ENCODE assay signal across 8 cellular contexts in genomic region chr7:54773472-54774399, GRCh38. TPM values are rescaled to one million over a fixed set of nuclear protein-coding genes. Genes with fewer than 3 reads are reported as not detected.
DNase-seq lines count a peak whose midpoint lies in the region; ATAC-seq and TF ChIP-seq lines count a peak whose summit lies in the region.

No MANE protein-coding gene starts in this region.

- H2AFZ ChIP-seq in OCI-LY7 (ENCODE audit: low read length) (peak overlapping the region; percentile 88), fibroblast of lung (ENCODE audit: low read length) (peak overlapping the region; percentile 54)

- H3K9ac ChIP-seq in fibroblast of lung (ENCODE audit: insufficient read depth, low read length) = no peak overlapping the region

- H3K27ac Mint-ChIP-seq in IgD-negative memory B cell (no peak overlapping the region), nephron progenitor cell (no peak overlapping the region)
- peak overlapping the region; percentile 85 for H3K27ac Mint-ChIP-seq in activated T-cell treated with anti-CD3 and anti-CD28 coated beads, Interleukin-2, amount 50 U/mL, for 72 hours

- H3K4me3 Mint-ChIP-seq in IgD-negative memory B cell (peak overlapping the region; percentile 59 to 85 (median 73)), nephron progenitor cell (peak overlapping the region; percentile 74)
- H3K4me3 Mint-ChIP-seq in activated T-cell treated with anti-CD3 and anti-CD28 coated beads, Interleukin-2, amount 50 U/mL, for 72 hours = peak overlapping the region; percentile 70 to 89

- CTCF ChIA-PET in OCI-LY7 (lab: Charles Lee; ENCODE audit: unreplicated experiment) = interaction anchor here (0.6 kb wide), 1 partner anchor 50 kb away, joined by 3 read pairs; no protein-coding TSS in a partner anchor

- no peaks in the 10 kb centered on the region for H3K36me3 Mint-ChIP-seq in IgD-negative memory B cell
- H3K36me3 Mint-ChIP-seq in activated T-cell treated with anti-CD3 and anti-CD28 coated beads, Interleukin-2, amount 50 U/mL, for 72 hours (ENCODE audit: insufficient read depth in 2 of 2) = peaks cover 5 to 14% of the 10 kb centered on the region in 2 donors
- H3K36me3 Mint-ChIP-seq in nephron progenitor cell (ENCODE audit: low read depth) = no peaks in the 10 kb centered on the region

- H3K4me1 ChIP-seq in OCI-LY7 (ENCODE audit: insufficient read depth, low read length, poor library complexity, severe bottlenecking) = no peaks in the 10 kb centered on the region
- H3K4me1 ChIP-seq in fibroblast of lung (ENCODE audit: control insufficient read depth, extremely low read depth, insufficient read depth, low read length) = peaks cover 2% of the 10 kb centered on the region
- peaks cover 0 to 10% (median 5%) of the 10 kb centered on the region in 4 donors for H3K4me1 ChIP-seq in stomach

- no peaks in the 10 kb centered on the region for H3K79me2 ChIP-seq in OCI-LY7 (ENCODE audit: insufficient read depth, low read depth, low read length)
- H3K79me2 ChIP-seq in fibroblast of lung (ENCODE audit: control insufficient read depth, insufficient read depth, low read length) = no peaks in the 10 kb centered on the region

- no peak for TF ChIP-seq POLR2A in stomach (IDR thresholded peaks at IDR 0.05)

- H4K20me1 ChIP-seq in OCI-LY7 (ENCODE audit: insufficient read depth, low read length) (no peaks in the 10 kb centered on the region), fibroblast of lung (ENCODE audit: control insufficient read depth, extremely low read depth, insufficient read depth, low read length) (no peaks in the 10 kb centered on the region)

- no peak for TF ChIP-seq EP300 in stomach (IDR thresholded peaks at IDR 0.05)

- peaks cover 8% of the 10 kb centered on the region for H3K27me3 Mint-ChIP-seq in IgD-negative memory B cell
- peaks cover 36% of the 10 kb centered on the region for H3K27me3 Mint-ChIP-seq in activated T-cell treated with anti-CD3 and anti-CD28 coated beads, Interleukin-2, amount 50 U/mL, for 72 hours (ENCODE audit: low read depth)
- peaks cover 36% of the 10 kb centered on the region for H3K27me3 Mint-ChIP-seq in nephron progenitor cell (ENCODE audit: low read depth, poor library complexity)

- WGBS in stomach, 5 donors = 17 to 22% (median 20%) methylated on average over 18 of the region's 18 CpGs

- H3K9me3 Mint-ChIP-seq in IgD-negative memory B cell (peaks cover 5 to 15% (median 8%) of the 10 kb centered on the region in 3 donors), nephron progenitor cell (peaks cover 20% of the 10 kb centered on the region)
- peaks cover 9 to 11% of the 10 kb centered on the region in 2 donors for H3K9me3 Mint-ChIP-seq in activated T-cell treated with anti-CD3 and anti-CD28 coated beads, Interleukin-2, amount 50 U/mL, for 72 hours

- H3K4me3 ChIP-seq in OCI-LY7 (ENCODE audit: low read depth, low read length, poor library complexity, severe bottlenecking) (peak overlapping the region; percentile 30), fibroblast of lung (replicated peaks in 1 of 4; ENCODE audit: control extremely low read depth in 1 of 4, insufficient read depth in 1 of 4, low read depth in 3 of 4, low read length in 4 of 4) (peak overlapping the region; percentile 34 to 74 (median 46)), stomach (peak overlapping the region; percentile 27 to 43 (median 34))

- intact Hi-C loops in OCI-LY7 (cut with micrococcal nuclease; ENCODE audit: unreplicated experiment) = loop anchor here (1.0 to 5.0 kb wide), 2 partner anchors 482 to 644 kb away; no protein-coding TSS in a partner anchor
- intact Hi-C loops in stomach (cut with DNase I; ENCODE audit: low total_unique reads) = no loop called here

- H3K4me1 Mint-ChIP-seq in IgD-negative memory B cell = peaks cover 1 to 9% (median 8%) of the 10 kb centered on the region in 3 donors
- peaks cover 9% of the 10 kb centered on the region for H3K4me1 Mint-ChIP-seq in activated T-cell treated with anti-CD3 and anti-CD28 coated beads, Interleukin-2, amount 50 U/mL, for 72 hours (ENCODE audit: low read depth)
- peaks cover 5% of the 10 kb centered on the region for H3K4me1 Mint-ChIP-seq in nephron progenitor cell

- peak overlapping the region; percentile 65 for H3K4me2 ChIP-seq in OCI-LY7 (ENCODE audit: low read length)
- peak overlapping the region; percentile 75 for H3K4me2 ChIP-seq in fibroblast of lung (ENCODE audit: extremely low read depth, insufficient read depth, low read length)

- DNase-seq in Caki2 (ENCODE audit: low read depth) (peak; percentile 83), OCI-LY7 (ENCODE audit: low spot score) (peak; percentile 65), fibroblast of lung (ENCODE audit: low read depth in 2 of 2) (peak; percentile 74 to 87), nephron progenitor cell (peak; percentile 85), stomach (peak; percentile 88)
- DNase-seq in activated T-cell treated with anti-CD3 and anti-CD28 coated beads, Interleukin-2, amount 50 U/mL, for 72 hours = peak; percentile 69 to 70

- H3K27me3 ChIP-seq in fibroblast of lung (ENCODE audit: control insufficient read depth, insufficient read depth, low read length) = no peaks in the 10 kb centered on the region
- H3K27me3 ChIP-seq in stomach = peaks cover 0 to 11% (median 0%) of the 10 kb centered on the region in 3 donors

- POLR2A ChIA-PET in OCI-LY7 (lab: Charles Lee) = interaction anchor here (0.6 to 0.9 kb wide), 2 partner anchors 42 to 201 kb away, joined by 4 read pairs; no protein-coding TSS in a partner anchor

- H3K27ac ChIP-seq in OCI-LY7 (ENCODE audit: low read depth, low read length, poor library complexity, severe bottlenecking) = no peak overlapping the region
- H3K27ac ChIP-seq in fibroblast of lung (ENCODE audit: insufficient read depth, low read length) = peak overlapping the region; percentile 30
- H3K27ac ChIP-seq in stomach = peak overlapping the region in 1 of 5 donors; percentile 12

- BruUV-seq in OCI-LY7 (replicated peaks; lab: Mats Ljungman, UMichigan) = no TSS peak

- ATAC-seq in GM21447 (IDR thresholded peaks at IDR 0.05; ENCODE audit: unreplicated experiment) = peak; percentile 93
- peak; percentile 79 to 86 for ATAC-seq in activated T-cell treated with anti-CD3 and anti-CD28 coated beads, Interleukin-2, amount 50 U/mL, for 72 hours (replicated peaks in 1 of 2)

- in situ Hi-C loops in Caki2 (cut with HindIII; ENCODE audit: low pct_unique_long_range_greater_than_20kb, low sequenced_read_pairs) = no loop called here

- TF ChIP-seq CTCF in OCI-LY7 (conservative IDR thresholded peaks at IDR 0.05; ENCODE audit: low read length) = peak; percentile 82
- peak; percentile 89 to 91 for TF ChIP-seq CTCF in fibroblast of lung (conservative IDR thresholded peaks at IDR 0.05 in 1 of 2, IDR thresholded peaks at IDR 0.05 in 1 of 2; ENCODE audit: low read depth in 1 of 2, low read length in 2 of 2)
- TF ChIP-seq CTCF in nephron progenitor cell (IDR thresholded peaks at IDR 0.05) = peak; percentile 78
- TF ChIP-seq CTCF in stomach (IDR thresholded peaks at IDR 0.05) = peak in 5 of 7 experiments; percentile 67 to 86 (median 80)

- H3K36me3 ChIP-seq in OCI-LY7 (ENCODE audit: insufficient read depth, low read length) = no peaks in the 10 kb centered on the region
- no peaks in the 10 kb centered on the region for H3K36me3 ChIP-seq in fibroblast of lung (ENCODE audit: control insufficient read depth, insufficient read depth, low read length)
- H3K36me3 ChIP-seq in stomach = no peaks in the 10 kb centered on the region

- H3K9me2 ChIP-seq in OCI-LY7 (ENCODE audit: insufficient read depth, low read length) = no peaks in the 10 kb centered on the region

- H3K9me3 ChIP-seq in OCI-LY7 (ENCODE audit: low read length) = no peaks in the 10 kb centered on the region
- H3K9me3 ChIP-seq in fibroblast of lung (ENCODE audit: control insufficient read depth, insufficient read depth, low read depth, low read length) = no peaks in the 10 kb centered on the region
- H3K9me3 ChIP-seq in stomach = peaks cover 0 to 9% (median 0%) of the 10 kb centered on the region in 4 donors

RNA-seq across cellular contexts. Expression of gene SEC61G, which starts 14.7 kb away (rescaled TPM):
- 719 and 728 TPM in 2 replicates for total RNA-seq in Caki2 (2014; rRNA removed; shearing (Covaris generic); ENCODE audit: low replicate concordance)
- 178 TPM for polyA plus RNA-seq in IgD-negative memory B cell
- 79.6 and 88.7 TPM in 2 replicates for total RNA-seq in OCI-LY7 (2014; rRNA removed; shearing (Covaris generic))
- 93.7 and 146 TPM in 2 replicates for total RNA-seq in OCI-LY7 (2022)
- total RNA-seq in activated T-cell treated with anti-CD3 and anti-CD28 coated beads, Interleukin-2, amount 50 U/mL, for 72 hours = 100 to 1,000 TPM in 1 of 2 donors, 10 to 100 TPM in 1; 78.3 to 123 TPM
- 143 and 192 TPM in 2 replicates for total RNA-seq in fibroblast of lung
- 514 and 623 TPM in 2 replicates for polyA plus RNA-seq in fibroblast of lung
- polyA plus RNA-seq in fibroblast of lung (2012) = 421 and 488 TPM in 2 replicates
- polyA minus RNA-seq in fibroblast of lung (ENCODE audit: low replicate concordance) = 2.5 TPM in 1 of 2 replicates, not detected in the other
- 100 to 1,000 TPM in 1 of 5 donors, 10 to 100 TPM in 3, under 1 TPM in 1; 0.87 to 204 (median 53.1) TPM for total RNA-seq in stomach
- polyA plus RNA-seq in stomach = 100 to 1,000 TPM; 330 to 488 (median 449) TPM
